ENCODE assay signal across 23 cellular contexts in genomic region chr12:42981379-42981778, GRCh38.
A peak's percentile ranks its signal among the peaks of the same experiment; 100 is the strongest.
DNase-seq lines count a peak whose midpoint lies in the region; ATAC-seq and TF ChIP-seq lines count a peak whose summit lies in the region.
"Had no signal": no experiment of that assay in that cellular context is flagged by ENCODE, and none has a peak within 500 bp of the region (broad histone marks: within the 10 kb centered on the region; RNA-seq: fewer than 3 reads in every experiment).

No MANE protein-coding gene starts in this region.

- TF ChIP-seq CTCF in AG10803 (conservative IDR thresholded peaks at IDR 0.05; ENCODE audit: low read length) (no peak), chondrocyte (IDR thresholded peaks at IDR 0.05) (no peak)

- no peak for ATAC-seq in HG02870 (IDR thresholded peaks at IDR 0.05; ENCODE audit: unreplicated experiment)
- no peak for ATAC-seq in naive thymus-derived CD4-positive, alpha-beta T cell
- ATAC-seq: activated CD4-positive, alpha-beta T cell treated with anti-CD3 and anti-CD28 coated beads for 36 hours; gastrocnemius medialis; stimulated activated naive B cell treated with anti-CD40 and anti-IgM and Interleukin-4, amounts not matched to agents 10 μg/mL and 1 μg/mL and 100 μg/mL, for 72 hours had no signal

- H3K4me3 ChIP-seq in AG10803 (ENCODE audit: low read length) = no peak overlapping the region
- no peak overlapping the region for H3K4me3 ChIP-seq in HUES48 (ENCODE audit: low read depth, low read length)
- no peak overlapping the region for H3K4me3 ChIP-seq in mesodermal cell (ENCODE audit: extremely low read depth, insufficient read depth, low read length, poor library complexity, severe bottlenecking)
- no peak overlapping the region for H3K4me3 ChIP-seq in naive thymus-derived CD4-positive, alpha-beta T cell (ENCODE audit: low read length)
- H3K4me3 ChIP-seq: cardiac muscle cell, gastrocnemius medialis, lung, sigmoid colon, transverse colon had no signal

- H3K27ac ChIP-seq in HUES48 (ENCODE audit: low read depth, low read length) (peak overlapping the region; percentile 67), mesodermal cell (ENCODE audit: low read depth, low read length, severe bottlenecking) (peak overlapping the region; percentile 38)
- H3K27ac ChIP-seq in naive thymus-derived CD4-positive, alpha-beta T cell (ENCODE audit: low read depth, low read length) = no peak overlapping the region
- H3K27ac ChIP-seq: cardiac muscle cell, gastrocnemius medialis, sigmoid colon, transverse colon had no signal

- H3K9me3 ChIP-seq in HUES48 (ENCODE audit: control insufficient read depth, insufficient read depth, low read length) (no peaks in the 10 kb centered on the region), mesodermal cell (ENCODE audit: control insufficient read depth, low read length) (no peaks in the 10 kb centered on the region)
- no peaks in the 10 kb centered on the region for H3K9me3 ChIP-seq in naive thymus-derived CD4-positive, alpha-beta T cell (ENCODE audit: control insufficient read depth in 2 of 3, low read length in 3 of 3)
- H3K9me3 ChIP-seq: gastrocnemius medialis, transverse colon had no signal

- peaks cover 47% of the 10 kb centered on the region for H3K4me1 Mint-ChIP-seq in chondrocyte (ENCODE audit: low read depth)
- no peaks in the 10 kb centered on the region for H3K4me1 Mint-ChIP-seq in naive thymus-derived CD4-positive, alpha-beta T cell
- H3K4me1 Mint-ChIP-seq: activated CD4-positive, alpha-beta T cell treated with anti-CD3 and anti-CD28 coated beads for 36 hours; stimulated activated naive B cell treated with anti-CD40 and anti-IgM and Interleukin-4, amounts not matched to agents 10 μg/mL and 1 μg/mL and 100 μg/mL, for 72 hours had no signal

- POLR2A ChIA-PET in naive thymus-derived CD4-positive, alpha-beta T cell (lab: Charles Lee) = no interaction called here

- no peaks in the 10 kb centered on the region for H3K36me3 ChIP-seq in HUES48 (ENCODE audit: control insufficient read depth, insufficient read depth, low read length)
- H3K36me3 ChIP-seq in mesodermal cell (ENCODE audit: control insufficient read depth, insufficient read depth, low read length) = no peaks in the 10 kb centered on the region
- no peaks in the 10 kb centered on the region for H3K36me3 ChIP-seq in naive thymus-derived CD4-positive, alpha-beta T cell (ENCODE audit: control insufficient read depth in 2 of 3, insufficient read depth in 3 of 3, low read length in 3 of 3)
- H3K36me3 ChIP-seq: cardiac muscle cell, gastrocnemius medialis, sigmoid colon, transverse colon had no signal

- no peak overlapping the region for H3K4me3 Mint-ChIP-seq in chondrocyte (ENCODE audit: unreplicated experiment)
- H3K4me3 Mint-ChIP-seq in naive thymus-derived CD4-positive, alpha-beta T cell = no peak overlapping the region
- H3K4me3 Mint-ChIP-seq: activated CD4-positive, alpha-beta T cell treated with anti-CD3 and anti-CD28 coated beads for 36 hours; activated naive CD4-positive, alpha-beta T cell treated with anti-CD3 and anti-CD28 coated beads for 36 hours; stimulated activated naive B cell treated with anti-CD40 and anti-IgM and Interleukin-4, amounts not matched to agents 10 μg/mL and 1 μg/mL and 100 μg/mL, for 72 hours had no signal

- H3K36me3 Mint-ChIP-seq in chondrocyte (ENCODE audit: low read depth) = no peaks in the 10 kb centered on the region
- H3K36me3 Mint-ChIP-seq in naive thymus-derived CD4-positive, alpha-beta T cell = no peaks in the 10 kb centered on the region
- H3K36me3 Mint-ChIP-seq: stimulated activated naive B cell treated with anti-CD40 and anti-IgM and Interleukin-4, amounts not matched to agents 10 μg/mL and 1 μg/mL and 100 μg/mL, for 72 hours had no signal

- H3K9ac ChIP-seq in HUES48 (ENCODE audit: low read depth, low read length) = no peak overlapping the region

- H3K27me3 Mint-ChIP-seq in chondrocyte (ENCODE audit: low read depth) = no peaks in the 10 kb centered on the region
- no peaks in the 10 kb centered on the region for H3K27me3 Mint-ChIP-seq in naive thymus-derived CD4-positive, alpha-beta T cell
- H3K27me3 Mint-ChIP-seq: activated CD4-positive, alpha-beta T cell treated with anti-CD3 and anti-CD28 coated beads for 36 hours; stimulated activated naive B cell treated with anti-CD40 and anti-IgM and Interleukin-4, amounts not matched to agents 10 μg/mL and 1 μg/mL and 100 μg/mL, for 72 hours had no signal

- CTCF ChIA-PET in naive thymus-derived CD4-positive, alpha-beta T cell (lab: Charles Lee) = no interaction called here

- H3K27me3 ChIP-seq in HUES48 (ENCODE audit: control insufficient read depth, insufficient read depth, low read length) = no peaks in the 10 kb centered on the region
- H3K27me3 ChIP-seq in naive thymus-derived CD4-positive, alpha-beta T cell (ENCODE audit: control insufficient read depth in 2 of 2, insufficient read depth in 2 of 2, low read length in 2 of 2) = no peaks in the 10 kb centered on the region
- H3K27me3 ChIP-seq: cardiac muscle cell, gastrocnemius medialis, sigmoid colon, transverse colon had no signal

- no peaks in the 10 kb centered on the region for H3K9me3 Mint-ChIP-seq in chondrocyte (ENCODE audit: low read depth)
- peaks cover 0 to 1% (median 0%) of the 10 kb centered on the region in 11 donors for H3K9me3 Mint-ChIP-seq in naive thymus-derived CD4-positive, alpha-beta T cell
- H3K9me3 Mint-ChIP-seq: activated naive CD4-positive, alpha-beta T cell treated with anti-CD3 and anti-CD28 coated beads for 36 hours had no signal

- peak overlapping the region; percentile 38 for H3K27ac Mint-ChIP-seq in chondrocyte (ENCODE audit: unreplicated experiment)
- H3K27ac Mint-ChIP-seq in naive thymus-derived CD4-positive, alpha-beta T cell = no peak overlapping the region
- H3K27ac Mint-ChIP-seq: activated CD4-positive, alpha-beta T cell treated with anti-CD3 and anti-CD28 coated beads for 36 hours; activated naive CD4-positive, alpha-beta T cell treated with anti-CD3 and anti-CD28 coated beads for 36 hours; stimulated activated naive B cell treated with anti-CD40 and anti-IgM and Interleukin-4, amounts not matched to agents 10 μg/mL and 1 μg/mL and 100 μg/mL, for 72 hours had no signal

- peaks cover 37% of the 10 kb centered on the region for H3K4me1 ChIP-seq in HUES48 (ENCODE audit: control insufficient read depth, insufficient read depth, low read length)
- H3K4me1 ChIP-seq in mesodermal cell (ENCODE audit: control insufficient read depth, insufficient read depth, low read length, poor library complexity, severe bottlenecking) = peaks cover 43% of the 10 kb centered on the region
- no peaks in the 10 kb centered on the region for H3K4me1 ChIP-seq in naive thymus-derived CD4-positive, alpha-beta T cell (ENCODE audit: control insufficient read depth in 2 of 2, insufficient read depth in 2 of 2, low read length in 2 of 2)
- H3K4me1 ChIP-seq: gastrocnemius medialis, sigmoid colon, transverse colon had no signal

- WGBS in mesodermal cell (ENCODE audit: insufficient coverage in 2 of 2), 2 experiments = 25% methylated on average over 1 of the region's 3 CpGs; no CpG with 5 or more reads in 1 of the 2 experiments

- intact Hi-C loops in naive thymus-derived CD4-positive, alpha-beta T cell (cut with micrococcal nuclease) = no loop called here

- DNase-seq in AG10803 (ENCODE audit: low read depth) (peak; percentile 6), chondrocyte (ENCODE audit: low spot score) (no peak), RKO (ENCODE audit: low spot score) (no peak), DMS 273 treated with DMSO at 0.1 percent for 48 hours (lab: John Stamatoyannopoulos, UW) (no peak)
- no peak for DNase-seq in naive thymus-derived CD4-positive, alpha-beta T cell
- DNase-seq: ACHN; activated CD4-positive, alpha-beta T cell treated with anti-CD3 and anti-CD28 coated beads for 36 hours; activated CD8-positive, alpha-beta memory T cell treated with anti-CD3 and anti-CD28 coated beads, Interleukin-2, amount 50 U/mL, for 48 hours; activated naive CD4-positive, alpha-beta T cell treated with anti-CD3 and anti-CD28 coated beads for 36 hours; COR-L47; gastrocnemius medialis; NCI-H187 treated with DMSO at 0.1 percent for 48 hours; NCI-H446 treated with DMSO at 0.1 percent for 48 hours; nucleus accumbens; sigmoid colon; stimulated activated naive B cell treated with anti-CD40 and anti-IgM and Interleukin-4, amounts not matched to agents 10 μg/mL and 1 μg/mL and 100 μg/mL, for 72 hours; T-helper 9 cell; transverse colon had no signal
